In genomic region chr1:151998611-151999362, GRCh38 we compare ENCODE assay signal across 19 cellular contexts. TPM values are rescaled to one million over a fixed set of nuclear protein-coding genes. Genes with fewer than 3 reads are reported as not detected.
DNase-seq lines count a peak whose midpoint lies in the region.
"Had no signal": no experiment of that assay in that cellular context is flagged by ENCODE, and none has a peak within 500 bp of the region (broad histone marks: within the 10 kb centered on the region; RNA-seq: fewer than 3 reads in every experiment).

No MANE protein-coding gene starts in this region.

- no peak overlapping the region for H3K4me2 ChIP-seq in mesenchymal stem cell (ENCODE audit: low read length, poor library complexity, severe bottlenecking)
- H3K4me2 ChIP-seq: SK-N-SH had no signal

- peaks cover 6% of the 10 kb centered on the region for H3K9me3 ChIP-seq in mesenchymal stem cell (ENCODE audit: control insufficient read depth, low read length)
- H3K9me3 ChIP-seq: psoas muscle, SK-N-SH had no signal

- H3K18ac ChIP-seq in mesenchymal stem cell (ENCODE audit: low read depth in 1 of 2, low read length in 2 of 2), result no peak overlapping the region

- H2BK15ac ChIP-seq in mesenchymal stem cell (ENCODE audit: low read depth, poor library complexity, severe bottlenecking), result no peak overlapping the region

- no peak overlapping the region for H2BK12ac ChIP-seq in mesenchymal stem cell (ENCODE audit: low read length in 2 of 2)

- peaks cover 0 to 3% of the 10 kb centered on the region in 2 experiments for H3K27me3 ChIP-seq in mesenchymal stem cell (ENCODE audit: control insufficient read depth in 1 of 2, insufficient read depth in 1 of 2, low read length in 2 of 2)

- H4K91ac ChIP-seq in mesenchymal stem cell (ENCODE audit: low read length), result no peak overlapping the region

- peak overlapping the region; percentile 100 for H3K27ac ChIP-seq in epithelial cell of prostate
- peak overlapping the region; percentile 82 for H3K27ac ChIP-seq in mesenchymal stem cell (ENCODE audit: low read length, poor library complexity, severe bottlenecking)
- H3K27ac ChIP-seq: psoas muscle had no signal

- H3K4ac ChIP-seq in mesenchymal stem cell (ENCODE audit: low read depth in 1 of 2, low read length in 2 of 2), result no peak overlapping the region

- H2BK5ac ChIP-seq in mesenchymal stem cell (ENCODE audit: low read depth, low read length, poor library complexity, severe bottlenecking), result no peak overlapping the region

- H3K79me1 ChIP-seq in mesenchymal stem cell (replicated peaks; ENCODE audit: low read length, poor library complexity, severe bottlenecking), result no peaks in the 10 kb centered on the region

- H2AK5ac ChIP-seq in mesenchymal stem cell (ENCODE audit: low read length, severe bottlenecking), result peak overlapping the region; percentile 33

- H3K4me3 ChIP-seq in mesenchymal stem cell (ENCODE audit: insufficient read depth in 1 of 2, low read depth in 1 of 2, low read length in 2 of 2), result no peak overlapping the region
- H3K4me3 ChIP-seq: psoas muscle had no signal

- no peak overlapping the region for H2BK120ac ChIP-seq in mesenchymal stem cell (ENCODE audit: low read depth, low read length)

- H3K23ac ChIP-seq in mesenchymal stem cell (ENCODE audit: low read length in 2 of 2), result no peak overlapping the region

- H4K8ac ChIP-seq in mesenchymal stem cell (ENCODE audit: low read length), result no peak overlapping the region

- H3K9ac ChIP-seq in mesenchymal stem cell (ENCODE audit: low read length), result no peak overlapping the region
- H3K9ac ChIP-seq: SK-N-SH had no signal

- no peak overlapping the region for H2AFZ ChIP-seq in mesenchymal stem cell (ENCODE audit: low read depth, low read length)

- no peak overlapping the region for H3K14ac ChIP-seq in mesenchymal stem cell (ENCODE audit: low read length in 2 of 2)

- peaks cover 18% of the 10 kb centered on the region for H3K4me1 ChIP-seq in mesenchymal stem cell (ENCODE audit: control insufficient read depth, insufficient read depth, low read depth, low read length)

- DNase-seq in ELR (ENCODE audit: low read depth), result peak; percentile 82
- peak; percentile 74 for DNase-seq in NCI-H226
- peak; percentile 89 for DNase-seq in epithelial cell of prostate (ENCODE audit: low read depth, low spot score)
- no peak for DNase-seq in mesenchymal stem cell
- no peak for DNase-seq in NCI-H2196 treated with DMSO at 0.1 percent for 48 hours (lab: John Stamatoyannopoulos, UW; ENCODE audit: unreplicated experiment)
- no peak for DNase-seq in activated CD4-positive, CD25-positive, alpha-beta regulatory T cell treated with anti-CD3 and anti-CD28 coated beads, Interleukin-2, amount 50 U/mL, for 72 hours
- DNase-seq in DMS79 treated with DMSO at 0.1 percent for 48 hours (lab: John Stamatoyannopoulos, UW), result no peak
- no peak for DNase-seq in amygdala (lab: John Stamatoyannopoulos, UW)
- DNase-seq: activated naive CD4-positive, alpha-beta T cell treated with anti-CD3 and anti-CD28 coated beads for 36 hours; activated T-cell treated with anti-CD3 and anti-CD28 coated beads, Interleukin-2, amount 50 U/mL, for 4 hours; CD8-positive, alpha-beta T cell; DND-41; H9; MM.1S; NCI-H82; psoas muscle; SK-N-SH; stimulated activated CD4-positive, alpha-beta T cell treated with anti-CD3 and anti-CD28 coated beads, Interleukin-4, amount 100 ng/mL, for 1 hour; stimulated activated naive CD8-positive, alpha-beta T cell treated with anti-CD3 and anti-CD28 coated beads, Interleukin-15, amount 100 ng/mL, for 72 hours had no signal

- H3K36me3 ChIP-seq in mesenchymal stem cell (ENCODE audit: control insufficient read depth in 1 of 2, insufficient read depth in 2 of 2, low read depth in 1 of 2, low read length in 2 of 2), result no peaks in the 10 kb centered on the region

RNA-seq across cellular contexts. Expression of gene S100A10, which starts 5.1 kb away (rescaled TPM):
- polyA plus RNA-seq in mesenchymal stem cell (2013, experiment 1 of 2), result 743 TPM
- polyA plus RNA-seq in mesenchymal stem cell (2013, experiment 2 of 2), result 740 TPM

RNA-seq across cellular contexts. Expression of gene S100A11, which starts 38.0 kb away (rescaled TPM):
- polyA plus RNA-seq in mesenchymal stem cell (2013, experiment 1 of 2), result 2,510 TPM
- polyA plus RNA-seq in mesenchymal stem cell (2013, experiment 2 of 2), result 2,559 TPM

Comparison
In these comparisons a context has a peak if more than half of its experiments do, and no peak if none do; other contexts are left out.
1. DNase-seq: peak in ELR (single experiment), NCI-H226 (single experiment) and epithelial cell of prostate (single experiment); none in mesenchymal stem cell (single experiment), NCI-H2196 treated with DMSO at 0.1 percent for 48 hours (single experiment), activated CD4-positive, CD25-positive, alpha-beta regulatory T cell treated with anti-CD3 and anti-CD28 coated beads, Interleukin-2, amount 50 U/mL, for 72 hours (single experiment), DMS79 treated with DMSO at 0.1 percent for 48 hours (single experiment) and amygdala (0 of 56).